25 cellular contexts compared by ENCODE assay signal in the genomic region with DNA sequence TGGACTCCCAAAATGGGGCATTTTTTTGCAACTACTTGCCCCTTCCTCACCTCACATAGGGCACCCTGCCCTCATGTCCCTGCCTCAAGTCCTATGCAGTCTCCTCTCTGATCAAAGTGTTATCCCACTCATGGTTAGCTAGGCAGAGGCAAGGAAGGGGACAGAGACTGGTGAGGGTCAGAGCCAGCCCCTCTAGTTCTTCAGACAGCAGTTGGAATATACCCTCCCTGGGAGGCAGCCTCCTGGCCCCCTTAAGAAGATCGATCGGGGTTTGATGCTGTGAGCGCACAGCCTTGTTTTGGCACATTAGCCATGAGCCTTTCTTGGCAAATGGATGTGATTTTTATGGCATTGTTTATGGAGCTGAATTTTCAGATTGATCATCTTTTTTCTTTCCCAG.
"Had no signal": no experiment of that assay in that cellular context is flagged by ENCODE, and none has a peak within 500 bp of the region (broad histone marks: within the 10 kb centered on the region; RNA-seq: fewer than 3 reads in every experiment).

No MANE protein-coding gene starts in this region.

- ATAC-seq: activated CD4-positive, alpha-beta T cell treated with anti-CD3 and anti-CD28 coated beads for 36 hours; activated naive CD8-positive, alpha-beta T cell treated with anti-CD3 and anti-CD28 coated beads, Interleukin-2, amount 50 U/mL, for 24 hours; body of pancreas; esophagus mucosa; foreskin keratinocyte; gastrocnemius medialis; heart left ventricle had no signal

- H3K36me3 ChIP-seq: adrenal gland, gastrocnemius medialis, heart left ventricle had no signal

- H3K27ac ChIP-seq: adrenal gland, body of pancreas, foreskin keratinocyte, gastrocnemius medialis, heart left ventricle had no signal

- H3K4me1 ChIP-seq: adrenal gland, body of pancreas, gastrocnemius medialis, heart left ventricle had no signal

- H3K9me3 ChIP-seq: adrenal gland, body of pancreas, gastrocnemius medialis had no signal

- H3K4me3 ChIP-seq: adrenal gland, body of pancreas, gastrocnemius medialis, heart left ventricle had no signal

- H3K27me3 ChIP-seq: adrenal gland, foreskin keratinocyte had no signal

- DNase-seq: activated CD4-positive, alpha-beta memory T cell treated with anti-CD3 and anti-CD28 coated beads, Interleukin-2, amount 10 ng/mL, durations not matched to agents 7 days and 5 days; activated CD4-positive, alpha-beta T cell treated with anti-CD3 and anti-CD28 coated beads for 36 hours; activated CD4-positive, alpha-beta T cell treated with anti-CD3 and anti-CD28 coated beads, Interleukin-2, amount 10 ng/mL, durations not matched to agents 24 days and 14 days; activated CD4-positive, CD25-positive, alpha-beta regulatory T cell; activated CD4-positive, CD25-positive, alpha-beta regulatory T cell treated with anti-CD3 and anti-CD28 coated beads, Interleukin-2, amount 50 U/mL, for 72 hours; activated effector memory CD4-positive, alpha-beta T cell treated with anti-CD3 and anti-CD28 coated beads, Interleukin-2, amount 50 U/mL, for 16 hours; activated naive CD4-positive, alpha-beta T cell treated with anti-CD3 and anti-CD28 coated beads for 36 hours; activated naive CD8-positive, alpha-beta T cell treated with anti-CD3 and anti-CD28 coated beads for 36 hours; activated naive CD8-positive, alpha-beta T cell treated with anti-CD3 and anti-CD28 coated beads, Interleukin-2, amount 50 U/mL, for 24 hours; activated T-cell treated with anti-CD3 and anti-CD28 coated beads, Interleukin-2, amount 50 U/mL, for 1 hour; activated T-cell treated with anti-CD3 and anti-CD28 coated beads, Interleukin-2, amount 50 U/mL, for 48 hours; amygdala; aorta; body of pancreas; caudate nucleus; cortex of kidney; dermis blood vessel endothelial cell; effector CD8-positive, alpha-beta T cell; foreskin keratinocyte; gastrocnemius medialis; glutamatergic neuron; heart left ventricle; T-helper 2 cell had no signal
